Comparison of ENCODE assay signal across 12 cellular contexts in genomic region chr3:49638445-49638844, GRCh38. TPM values are rescaled to one million over a fixed set of nuclear protein-coding genes. Genes with fewer than 3 reads are reported as not detected.
DNase-seq lines count a peak whose midpoint lies in the region; ATAC-seq and TF ChIP-seq lines count a peak whose summit lies in the region.
"Had no signal": no experiment of that assay in that cellular context is flagged by ENCODE, and none has a peak within 500 bp of the region (broad histone marks: within the 10 kb centered on the region; RNA-seq: fewer than 3 reads in every experiment).

No MANE protein-coding gene starts in this region.

- no peaks in the 10 kb centered on the region for H3K9me3 ChIP-seq in RWPE2 (ENCODE audit: severe bottlenecking)
- H3K9me3 ChIP-seq in thoracic aorta = no peaks in the 10 kb centered on the region

- H3K4me3 Mint-ChIP-seq in activated T-cell treated with anti-CD3 and anti-CD28 coated beads, Interleukin-2, amount 50 U/mL, for 24 hours = no peak overlapping the region

- no peaks in the 10 kb centered on the region for H3K9me3 Mint-ChIP-seq in activated T-cell treated with anti-CD3 and anti-CD28 coated beads, Interleukin-2, amount 50 U/mL, for 24 hours

- TF ChIP-seq CTCF in RWPE2 (IDR thresholded peaks at IDR 0.05; ENCODE audit: poor library complexity, severe bottlenecking) (no peak), fibroblast of mammary gland (conservative IDR thresholded peaks at IDR 0.05; ENCODE audit: control insufficient read depth, insufficient read depth, low read depth, low read length) (no peak), thoracic aorta (IDR thresholded peaks at IDR 0.05) (no peak)

- DNase-seq in DMS 273 (lab: John Stamatoyannopoulos, UW; ENCODE audit: unreplicated experiment) = peak; percentile 14
- no peak for DNase-seq in DMS 273 treated with DMSO at 0.1 percent for 48 hours (lab: John Stamatoyannopoulos, UW)
- peak; percentile 87 for DNase-seq in RWPE2 (ENCODE audit: low spot score)
- DNase-seq in fibroblast of mammary gland (ENCODE audit: low read depth) = peak; percentile 50
- DNase-seq in thoracic aorta (ENCODE audit: low spot score) = no peak
- no peak for DNase-seq in activated T-cell treated with anti-CD3 and anti-CD28 coated beads, Interleukin-2, amount 50 U/mL, for 24 hours
- DNase-seq: foreskin melanocyte, NCI-H187 treated with DMSO at 0.1 percent for 48 hours, SHP77 had no signal

- H3K27ac Mint-ChIP-seq in activated T-cell treated with anti-CD3 and anti-CD28 coated beads, Interleukin-2, amount 50 U/mL, for 24 hours = no peak overlapping the region

- no peaks in the 10 kb centered on the region for H3K36me3 Mint-ChIP-seq in activated T-cell treated with anti-CD3 and anti-CD28 coated beads, Interleukin-2, amount 50 U/mL, for 24 hours (ENCODE audit: low read depth)

- peaks cover 21% of the 10 kb centered on the region for H3K4me1 ChIP-seq in RWPE2 (ENCODE audit: insufficient read depth, poor library complexity, severe bottlenecking)
- peaks cover 0 to 8% of the 10 kb centered on the region in 2 donors for H3K4me1 ChIP-seq in thoracic aorta (ENCODE audit: control insufficient read depth in 1 of 2, low read depth in 2 of 2)

- H3K27me3 Mint-ChIP-seq in activated T-cell treated with anti-CD3 and anti-CD28 coated beads, Interleukin-2, amount 50 U/mL, for 24 hours = no peaks in the 10 kb centered on the region

- H3K27ac ChIP-seq in RWPE2 (ENCODE audit: poor library complexity, severe bottlenecking) = peak overlapping the region; percentile 56
- peak overlapping the region in 1 of 2 donors; percentile 10 for H3K27ac ChIP-seq in thoracic aorta
- H3K27ac ChIP-seq: 22Rv1 had no signal

- peak; percentile 92 for ATAC-seq in RWPE2 (ENCODE audit: low read depth)
- ATAC-seq in thoracic aorta (ENCODE audit: insufficient number of reproducible peaks, low FRiP score, low read depth) = peak; percentile 72
- ATAC-seq in GM21381 (IDR thresholded peaks at IDR 0.05; ENCODE audit: unreplicated experiment) = no peak
- ATAC-seq in GM21619 (IDR thresholded peaks at IDR 0.05; ENCODE audit: unreplicated experiment) = no peak

- H3K4me1 Mint-ChIP-seq in activated T-cell treated with anti-CD3 and anti-CD28 coated beads, Interleukin-2, amount 50 U/mL, for 24 hours (ENCODE audit: low read depth) = peaks cover 4% of the 10 kb centered on the region

- H3K4me3 ChIP-seq in RWPE2 (ENCODE audit: severe bottlenecking) (no peak overlapping the region), fibroblast of mammary gland (ENCODE audit: control insufficient read depth, low read depth, low read length) (no peak overlapping the region), thoracic aorta (no peak overlapping the region)

- H3K27me3 ChIP-seq in RWPE2 (ENCODE audit: insufficient read depth, poor library complexity, severe bottlenecking) (no peaks in the 10 kb centered on the region), thoracic aorta (replicated peaks; ENCODE audit: insufficient read depth) (no peaks in the 10 kb centered on the region)

- no peaks in the 10 kb centered on the region for H3K36me3 ChIP-seq in RWPE2 (ENCODE audit: low read depth)
- H3K36me3 ChIP-seq in thoracic aorta = no peaks in the 10 kb centered on the region

RNA-seq across cellular contexts. Expression of gene APEH, which starts 35.7 kb away (rescaled TPM):
- total RNA-seq in thoracic aorta = 100 to 1,000 TPM in 1 of 2 donors, 10 to 100 TPM in 1; 57.6 to 108 TPM

RNA-seq across cellular contexts. Expression of gene MST1, which starts 50.8 kb away (rescaled TPM):
- 1 to 10 TPM; 8.3 to 9.2 TPM for total RNA-seq in thoracic aorta

RNA-seq across cellular contexts. Expression of gene RNF123, which starts 50.9 kb away (rescaled TPM):
- 10 to 100 TPM; 28.3 to 29.4 TPM for total RNA-seq in thoracic aorta

Comparison
In these comparisons a context has a peak if more than half of its experiments do, and no peak if none do; other contexts are left out.
1. DNase-seq: peak in DMS 273 (single experiment), RWPE2 (single experiment) and fibroblast of mammary gland (single experiment); none in DMS 273 treated with DMSO at 0.1 percent for 48 hours (single experiment), thoracic aorta (single experiment) and activated T-cell treated with anti-CD3 and anti-CD28 coated beads, Interleukin-2, amount 50 U/mL, for 24 hours (single experiment).
2. ATAC-seq: peak in RWPE2 (single experiment) and thoracic aorta (single experiment); none in GM21381 (single experiment) and GM21619 (single experiment).